20 cellular contexts compared by ENCODE assay signal in the genomic region with DNA sequence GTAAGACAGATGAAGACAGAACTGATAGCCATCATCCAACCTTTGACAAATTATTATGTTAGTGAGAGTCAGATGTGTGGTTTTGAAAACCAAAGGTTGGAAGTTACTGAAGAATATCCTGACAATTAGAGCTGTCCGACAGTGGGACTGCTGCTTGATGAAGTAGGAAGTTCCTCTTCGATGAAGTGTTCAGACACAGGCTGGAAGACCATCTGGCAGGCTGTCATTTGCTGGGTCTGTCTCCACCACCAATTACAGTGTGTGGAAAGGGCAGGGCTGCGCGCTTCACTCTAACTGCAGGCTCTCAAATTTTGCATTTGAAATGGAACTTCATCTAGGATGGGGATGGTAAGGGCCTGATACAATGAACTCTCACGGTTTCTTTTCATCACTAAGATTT.
DNase-seq lines count a peak whose midpoint lies in the region; FAIRE-seq and TF ChIP-seq lines count a peak whose summit lies in the region.
"Had no signal": no experiment of that assay in that cellular context is flagged by ENCODE, and none has a peak within 500 bp of the region (broad histone marks: within the 10 kb centered on the region; RNA-seq: fewer than 3 reads in every experiment).

No MANE protein-coding gene starts in this region.

- no peak overlapping the region for H3K27ac Mint-ChIP-seq in astrocyte (ENCODE audit: unreplicated experiment)

- peaks cover 6% of the 10 kb centered on the region for H3K4me1 Mint-ChIP-seq in astrocyte (ENCODE audit: low read depth, unreplicated experiment)

- H3K36me3 Mint-ChIP-seq in astrocyte (ENCODE audit: low read depth, unreplicated experiment), result no peaks in the 10 kb centered on the region

- H3K36me3 ChIP-seq in astrocyte (ENCODE audit: insufficient read depth, low read length) (no peaks in the 10 kb centered on the region), mesodermal cell (ENCODE audit: control insufficient read depth, insufficient read depth, low read length) (no peaks in the 10 kb centered on the region)
- H3K36me3 ChIP-seq: BLaER1 treated with 17β-estradiol and CSF1 and Interleukin-3, amounts not matched to agents 10 nM and 100 nM had no signal

- 72 to 93% methylated on average over 2 of the region's 5 CpGs for WGBS in mesodermal cell (ENCODE audit: insufficient coverage in 2 of 2), 2 experiments

- no peak overlapping the region for H3K4me2 ChIP-seq in astrocyte (ENCODE audit: low read length)
- H3K4me2 ChIP-seq: BLaER1 treated with 17β-estradiol and CSF1 and Interleukin-3, amounts not matched to agents 10 nM and 100 nM had no signal

- no peak for TF ChIP-seq CTCF in astrocyte (IDR thresholded peaks at IDR 0.05; ENCODE audit: insufficient read depth, low read depth, low read length)

- H4K20me1 ChIP-seq in astrocyte (ENCODE audit: insufficient read depth, low read length), result no peaks in the 10 kb centered on the region
- H4K20me1 ChIP-seq: BLaER1 treated with 17β-estradiol and CSF1 and Interleukin-3, amounts not matched to agents 10 nM and 100 nM had no signal

- no peaks in the 10 kb centered on the region for H3K4me1 ChIP-seq in astrocyte (ENCODE audit: insufficient read depth, low read length)
- peaks cover 8% of the 10 kb centered on the region for H3K4me1 ChIP-seq in mesodermal cell (ENCODE audit: control insufficient read depth, insufficient read depth, low read length, poor library complexity, severe bottlenecking)
- H3K4me1 ChIP-seq: BLaER1 treated with 17β-estradiol and CSF1 and Interleukin-3, amounts not matched to agents 10 nM and 100 nM had no signal

- no peak overlapping the region for H3K4me3 Mint-ChIP-seq in astrocyte (ENCODE audit: unreplicated experiment)

- H3K27ac ChIP-seq in astrocyte (ENCODE audit: low read depth, low read length) (no peak overlapping the region), mesodermal cell (ENCODE audit: low read depth, low read length, severe bottlenecking) (peak overlapping the region; percentile 34)
- H3K27ac ChIP-seq: 22Rv1; BLaER1 treated with 17β-estradiol and CSF1 and Interleukin-3, amounts not matched to agents 10 nM and 100 nM had no signal

- no peaks in the 10 kb centered on the region for H3K9me3 ChIP-seq in astrocyte (ENCODE audit: insufficient read depth, low read depth, low read length)
- no peaks in the 10 kb centered on the region for H3K9me3 ChIP-seq in mesodermal cell (ENCODE audit: control insufficient read depth, low read length)
- H3K9me3 ChIP-seq: BLaER1 treated with 17β-estradiol and CSF1 and Interleukin-3, amounts not matched to agents 10 nM and 100 nM had no signal

- no peak overlapping the region for H3K4me3 ChIP-seq in astrocyte (ENCODE audit: insufficient read depth, low read depth, low read length)
- no peak overlapping the region for H3K4me3 ChIP-seq in mesodermal cell (ENCODE audit: extremely low read depth, insufficient read depth, low read length, poor library complexity, severe bottlenecking)
- H3K4me3 ChIP-seq: BLaER1 treated with 17β-estradiol and CSF1 and Interleukin-3, amounts not matched to agents 10 nM and 100 nM had no signal

- H3K9ac ChIP-seq in astrocyte (ENCODE audit: low read length), result no peak overlapping the region
- H3K9ac ChIP-seq: BLaER1 treated with 17β-estradiol and CSF1 and Interleukin-3, amounts not matched to agents 10 nM and 100 nM had no signal

- DNase-seq in DMS53 (lab: John Stamatoyannopoulos, UW) (peak; percentile 24), DMS53 treated with DMSO at 0.1 percent for 48 hours (lab: John Stamatoyannopoulos, UW; ENCODE audit: unreplicated experiment) (no peak), NCI-H446 (lab: John Stamatoyannopoulos, UW) (peak; percentile 67 to 83), astrocyte (ENCODE audit: low read depth) (peak; percentile 3), OCI-M1 (lab: John Stamatoyannopoulos, UW) (no peak), NCI-H345 (lab: John Stamatoyannopoulos, UW) (no peak)
- DNase-seq in activated CD8-positive, alpha-beta memory T cell treated with anti-CD3 and anti-CD28 coated beads, Interleukin-2, amount 50 U/mL, for 48 hours, result no peak
- DNase-seq: DMS79, NCI-H1048, NCI-H146, NCI-H748 treated with DMSO at 0.1 percent for 48 hours, SIG-M5 had no signal

- H3K27me3 Mint-ChIP-seq in astrocyte (ENCODE audit: low read depth, unreplicated experiment), result no peaks in the 10 kb centered on the region

- no peaks in the 10 kb centered on the region for H3K27me3 ChIP-seq in astrocyte (ENCODE audit: insufficient read depth, low read length)
- H3K27me3 ChIP-seq: BLaER1 treated with 17β-estradiol and CSF1 and Interleukin-3, amounts not matched to agents 10 nM and 100 nM had no signal

- H2AFZ ChIP-seq in astrocyte (ENCODE audit: low read depth, low read length), result no peak overlapping the region

- no peak for FAIRE-seq in astrocyte (lab: Jason Lieb, UNC)
- FAIRE-seq: G401.6, GM12891, GM19239, HTR-8/SVneo, RCC 7860 had no signal

- H3K9me3 Mint-ChIP-seq in astrocyte (ENCODE audit: unreplicated experiment), result no peaks in the 10 kb centered on the region

- no peaks in the 10 kb centered on the region for H3K79me2 ChIP-seq in astrocyte (ENCODE audit: insufficient read depth, low read length)

Comparison
In these comparisons a context has a peak if more than half of its experiments do, and no peak if none do; other contexts are left out.
1. DNase-seq: peak in DMS53 (single experiment), NCI-H446 (2 of 2) and astrocyte (single experiment); none in DMS53 treated with DMSO at 0.1 percent for 48 hours (single experiment), OCI-M1 (single experiment), NCI-H345 (single experiment) and activated CD8-positive, alpha-beta memory T cell treated with anti-CD3 and anti-CD28 coated beads, Interleukin-2, amount 50 U/mL, for 48 hours (single experiment).